13 cellular contexts compared by ENCODE assay signal in the genomic region with DNA sequence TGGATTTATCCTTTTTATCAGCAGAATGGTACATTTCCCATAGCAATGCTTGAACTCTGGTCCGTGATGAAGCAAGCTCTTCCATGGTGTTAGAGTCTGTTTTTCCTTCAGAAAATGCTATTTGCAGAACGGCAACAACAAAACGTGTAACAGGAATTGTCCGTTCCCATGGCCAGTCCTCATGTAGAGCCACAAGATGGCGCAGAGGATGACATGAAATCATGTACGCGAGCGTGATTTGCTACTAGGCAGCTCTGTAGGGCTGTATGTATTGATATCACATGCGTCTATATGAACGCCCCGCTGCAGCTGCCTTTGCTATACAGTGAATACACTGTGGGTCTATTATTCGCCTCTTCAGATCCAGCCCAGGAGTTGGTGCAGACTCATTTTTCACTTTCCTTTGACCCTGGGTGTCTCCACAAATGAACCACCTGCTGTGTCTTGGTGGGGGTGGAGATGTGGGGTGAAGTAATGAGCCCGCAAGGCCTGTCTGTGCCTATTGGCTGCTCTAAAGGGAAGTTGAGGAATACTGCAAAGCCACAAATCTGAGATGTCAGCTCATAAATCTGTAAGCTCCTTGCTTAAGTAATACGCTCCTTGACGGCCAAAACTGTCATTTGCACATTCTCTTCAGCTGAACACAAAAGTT.
DNase-seq lines count a peak whose midpoint lies in the region; ATAC-seq and TF ChIP-seq lines count a peak whose summit lies in the region.
"Had no signal": no experiment of that assay in that cellular context is flagged by ENCODE, and none has a peak within 500 bp of the region (broad histone marks: within the 10 kb centered on the region; RNA-seq: fewer than 3 reads in every experiment).

No MANE protein-coding gene starts in this region.

- no peak overlapping the region for H3K4me3 ChIP-seq in esophagus squamous epithelium
- H3K4me3 ChIP-seq: body of pancreas, skin epidermis had no signal

- H3K9me3 ChIP-seq in esophagus squamous epithelium: no peaks in the 10 kb centered on the region
- H3K9me3 ChIP-seq: body of pancreas had no signal

- no peaks in the 10 kb centered on the region for H3K36me3 ChIP-seq in esophagus squamous epithelium

- peak; percentile 7 for DNase-seq in NCI-H345 (lab: John Stamatoyannopoulos, UW)
- DNase-seq in NCI-H345 treated with DMSO at 0.1 percent for 48 hours (lab: John Stamatoyannopoulos, UW; ENCODE audit: unreplicated experiment): no peak
- DNase-seq in NCI-H1930 (lab: John Stamatoyannopoulos, UW): peak; percentile 55 to 73
- DNase-seq in UCSD-AML1 (lab: John Stamatoyannopoulos, UW; ENCODE audit: unreplicated experiment): peak; percentile 24
- peak; percentile 23 for DNase-seq in pons (ENCODE audit: low spot score)
- DNase-seq in omental fat pad (ENCODE audit: low spot score): no peak
- no peak for DNase-seq in esophagus squamous epithelium (lab: John Stamatoyannopoulos, UW)
- DNase-seq in SHP77 treated with DMSO at 0.1 percent for 48 hours (lab: John Stamatoyannopoulos, UW): no peak
- DNase-seq: activated CD4-positive, alpha-beta memory T cell treated with anti-CD3 and anti-CD28 coated beads for 36 hours; body of pancreas; GOT3; mesenchymal stem cell had no signal

- intact Hi-C loops in esophagus squamous epithelium (cut with DNase I): no loop called here

- TF ChIP-seq POLR2A in esophagus squamous epithelium (IDR thresholded peaks at IDR 0.05): no peak

- peaks cover 0 to 11% (median 0%) of the 10 kb centered on the region in 3 donors for H3K4me1 ChIP-seq in esophagus squamous epithelium
- H3K4me1 ChIP-seq: body of pancreas had no signal

- H3K27me3 ChIP-seq in esophagus squamous epithelium: no peaks in the 10 kb centered on the region
- H3K27me3 ChIP-seq: body of pancreas had no signal

- H3K27ac ChIP-seq in esophagus squamous epithelium: no peak overlapping the region
- H3K27ac ChIP-seq: body of pancreas, skin epidermis had no signal

- WGBS in esophagus squamous epithelium, 2 donors: 70 to 78% methylated on average over 13 of the region's 15 CpGs

- ATAC-seq in omental fat pad (ENCODE audit: low FRiP score): no peak
- ATAC-seq: body of pancreas had no signal

- TF ChIP-seq CTCF in omental fat pad (IDR thresholded peaks at IDR 0.05) (no peak), esophagus squamous epithelium (IDR thresholded peaks at IDR 0.05) (no peak)

Comparison
In these comparisons a context has a peak if more than half of its experiments do, and no peak if none do; other contexts are left out.
1. DNase-seq: peak in NCI-H345 (single experiment), NCI-H1930 (2 of 2), UCSD-AML1 (single experiment) and pons (single experiment); none in NCI-H345 treated with DMSO at 0.1 percent for 48 hours (single experiment), omental fat pad (single experiment), esophagus squamous epithelium (single experiment) and SHP77 treated with DMSO at 0.1 percent for 48 hours (single experiment).